1 cellular context compared by ENCODE assay signal in genomic region chr17:16909472-16909871, GRCh38.
TF ChIP-seq lines count a peak whose summit lies in the region.

No MANE protein-coding gene starts in this region.

TF ChIP-seq in GM23338, 12 proteins besides CTCF, POLR2A, EP300 and RAD21:
- TF ChIP-seq ZNF462 (CRISPR knock-in tag; IDR thresholded peaks at IDR 0.05) (no peak), JUNB (IDR thresholded peaks at IDR 0.05; ENCODE audit: unreplicated experiment) (no peak), ZNF114 (CRISPR knock-in tag; IDR thresholded peaks at IDR 0.05) (no peak), POLR2AphosphoS5 (IDR thresholded peaks at IDR 0.05; ENCODE audit: low read depth) (no peak), REST (IDR thresholded peaks at IDR 0.05; ENCODE audit: unreplicated experiment) (no peak), ZNF331 (CRISPR knock-in tag; IDR thresholded peaks at IDR 0.05; ENCODE audit: low read depth) (no peak), EZH2phosphoT487 (IDR thresholded peaks at IDR 0.05; ENCODE audit: unreplicated experiment) (no peak), ETS1 (IDR thresholded peaks at IDR 0.05) (no peak), CREB1 (CRISPR knock-in tag; IDR thresholded peaks at IDR 0.05; ENCODE audit: low read depth) (no peak), STAT1 (IDR thresholded peaks at IDR 0.05; ENCODE audit: unreplicated experiment) (no peak), NANOG (IDR thresholded peaks at IDR 0.05; ENCODE audit: borderline replicate concordance) (no peak), EZH2 (IDR thresholded peaks at IDR 0.05; ENCODE audit: low read depth, unreplicated experiment) (no peak)
TF ChIP-seq in GM23338: peak in this region for 0.
